Comparison of ENCODE assay signal across 15 cellular contexts in genomic region chr22:44483878-44484277, GRCh38.
"Had no signal": no experiment of that assay in that cellular context is flagged by ENCODE, and none has a peak within 500 bp of the region (broad histone marks: within the 10 kb centered on the region; RNA-seq: fewer than 3 reads in every experiment).

No MANE protein-coding gene starts in this region.

- H3K4me3 Mint-ChIP-seq: activated CD4-positive, alpha-beta memory T cell treated with anti-CD3 and anti-CD28 coated beads for 36 hours; activated naive CD4-positive, alpha-beta T cell treated with anti-CD3 and anti-CD28 coated beads for 36 hours; natural killer cell; stimulated activated naive B cell treated with anti-CD40 and anti-IgM and Interleukin-4, amounts not matched to agents 10 μg/mL and 1 μg/mL and 100 μg/mL, for 72 hours had no signal

- H3K36me3 Mint-ChIP-seq: activated CD4-positive, alpha-beta memory T cell treated with anti-CD3 and anti-CD28 coated beads for 36 hours; natural killer cell had no signal

- ATAC-seq: body of pancreas; lower lobe of right lung; natural killer cell; pancreas; stimulated activated naive B cell treated with anti-CD40 and anti-IgM and Interleukin-4, amounts not matched to agents 10 μg/mL and 1 μg/mL and 100 μg/mL, for 72 hours; upper lobe of right lung had no signal

- DNase-seq: activated CD4-positive, alpha-beta memory T cell treated with anti-CD3 and anti-CD28 coated beads for 36 hours; activated CD4-positive, alpha-beta T cell treated with anti-CD3 and anti-CD28 coated beads for 4 hours; activated naive CD4-positive, alpha-beta T cell treated with anti-CD3 and anti-CD28 coated beads for 36 hours; activated T-cell treated with anti-CD3 and anti-CD28 coated beads, Interleukin-2, amount 50 U/mL, for 1 hour; body of pancreas; dermis blood vessel endothelial cell; effector memory CD4-positive, alpha-beta T cell; foreskin fibroblast; lower lobe of right lung; natural killer cell; pancreas; stimulated activated naive B cell treated with anti-CD40 and anti-IgM and Interleukin-4, amounts not matched to agents 10 μg/mL and 1 μg/mL and 100 μg/mL, for 72 hours; upper lobe of right lung had no signal

- H3K9me3 Mint-ChIP-seq: activated CD4-positive, alpha-beta memory T cell treated with anti-CD3 and anti-CD28 coated beads for 36 hours; activated naive CD4-positive, alpha-beta T cell treated with anti-CD3 and anti-CD28 coated beads for 36 hours had no signal

- H3K4me3 ChIP-seq: body of pancreas, esophagus muscularis mucosa, lower lobe of right lung, pancreas, upper lobe of right lung had no signal

- H3K27ac Mint-ChIP-seq: activated CD4-positive, alpha-beta memory T cell treated with anti-CD3 and anti-CD28 coated beads for 36 hours; activated naive CD4-positive, alpha-beta T cell treated with anti-CD3 and anti-CD28 coated beads for 36 hours; activated T-helper 2 cell treated with anti-CD3 and anti-CD28 coated beads, Interferon-gamma antibody, Interleukin-2, Interleukin-4, amounts not matched to agents 10 μg/mL and 5 μg/mL and 100 μg/mL, durations not matched to agents 14 hours and 24 hours and 36 hours; natural killer cell; stimulated activated naive B cell treated with anti-CD40 and anti-IgM and Interleukin-4, amounts not matched to agents 10 μg/mL and 1 μg/mL and 100 μg/mL, for 72 hours had no signal
